Comparison of ENCODE assay signal across 1 cellular context in the genomic region with DNA sequence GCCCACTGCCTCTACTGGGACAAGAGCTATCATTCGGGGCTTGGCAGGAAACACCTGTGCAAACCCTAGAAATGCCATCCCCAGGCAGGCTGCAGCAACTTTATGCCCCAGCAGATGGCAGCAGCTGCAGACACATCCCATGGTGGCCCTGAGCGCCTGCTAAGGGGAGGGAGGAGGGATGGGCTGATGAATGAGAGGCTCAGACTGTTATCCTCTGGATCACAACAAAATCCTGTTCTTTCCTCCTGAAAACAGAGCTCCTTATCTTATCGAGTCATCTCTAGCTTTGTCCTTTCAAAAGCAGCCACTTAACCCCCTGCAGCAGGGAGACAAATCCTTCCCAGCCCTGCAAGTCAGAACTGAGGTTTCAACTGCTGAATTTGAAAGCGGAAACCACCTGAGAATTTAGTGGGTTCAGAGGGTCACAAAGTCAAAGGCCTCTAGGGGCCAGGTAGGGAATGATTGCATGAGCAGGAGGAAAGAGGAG.
TF ChIP-seq lines count a peak whose summit lies in the region.

No MANE protein-coding gene starts in this region.

TF ChIP-seq in K562, 482 proteins besides CTCF, POLR2A, EP300 and RAD21 (continued from another document and continues in another):
- TF ChIP-seq, protein P1, sequence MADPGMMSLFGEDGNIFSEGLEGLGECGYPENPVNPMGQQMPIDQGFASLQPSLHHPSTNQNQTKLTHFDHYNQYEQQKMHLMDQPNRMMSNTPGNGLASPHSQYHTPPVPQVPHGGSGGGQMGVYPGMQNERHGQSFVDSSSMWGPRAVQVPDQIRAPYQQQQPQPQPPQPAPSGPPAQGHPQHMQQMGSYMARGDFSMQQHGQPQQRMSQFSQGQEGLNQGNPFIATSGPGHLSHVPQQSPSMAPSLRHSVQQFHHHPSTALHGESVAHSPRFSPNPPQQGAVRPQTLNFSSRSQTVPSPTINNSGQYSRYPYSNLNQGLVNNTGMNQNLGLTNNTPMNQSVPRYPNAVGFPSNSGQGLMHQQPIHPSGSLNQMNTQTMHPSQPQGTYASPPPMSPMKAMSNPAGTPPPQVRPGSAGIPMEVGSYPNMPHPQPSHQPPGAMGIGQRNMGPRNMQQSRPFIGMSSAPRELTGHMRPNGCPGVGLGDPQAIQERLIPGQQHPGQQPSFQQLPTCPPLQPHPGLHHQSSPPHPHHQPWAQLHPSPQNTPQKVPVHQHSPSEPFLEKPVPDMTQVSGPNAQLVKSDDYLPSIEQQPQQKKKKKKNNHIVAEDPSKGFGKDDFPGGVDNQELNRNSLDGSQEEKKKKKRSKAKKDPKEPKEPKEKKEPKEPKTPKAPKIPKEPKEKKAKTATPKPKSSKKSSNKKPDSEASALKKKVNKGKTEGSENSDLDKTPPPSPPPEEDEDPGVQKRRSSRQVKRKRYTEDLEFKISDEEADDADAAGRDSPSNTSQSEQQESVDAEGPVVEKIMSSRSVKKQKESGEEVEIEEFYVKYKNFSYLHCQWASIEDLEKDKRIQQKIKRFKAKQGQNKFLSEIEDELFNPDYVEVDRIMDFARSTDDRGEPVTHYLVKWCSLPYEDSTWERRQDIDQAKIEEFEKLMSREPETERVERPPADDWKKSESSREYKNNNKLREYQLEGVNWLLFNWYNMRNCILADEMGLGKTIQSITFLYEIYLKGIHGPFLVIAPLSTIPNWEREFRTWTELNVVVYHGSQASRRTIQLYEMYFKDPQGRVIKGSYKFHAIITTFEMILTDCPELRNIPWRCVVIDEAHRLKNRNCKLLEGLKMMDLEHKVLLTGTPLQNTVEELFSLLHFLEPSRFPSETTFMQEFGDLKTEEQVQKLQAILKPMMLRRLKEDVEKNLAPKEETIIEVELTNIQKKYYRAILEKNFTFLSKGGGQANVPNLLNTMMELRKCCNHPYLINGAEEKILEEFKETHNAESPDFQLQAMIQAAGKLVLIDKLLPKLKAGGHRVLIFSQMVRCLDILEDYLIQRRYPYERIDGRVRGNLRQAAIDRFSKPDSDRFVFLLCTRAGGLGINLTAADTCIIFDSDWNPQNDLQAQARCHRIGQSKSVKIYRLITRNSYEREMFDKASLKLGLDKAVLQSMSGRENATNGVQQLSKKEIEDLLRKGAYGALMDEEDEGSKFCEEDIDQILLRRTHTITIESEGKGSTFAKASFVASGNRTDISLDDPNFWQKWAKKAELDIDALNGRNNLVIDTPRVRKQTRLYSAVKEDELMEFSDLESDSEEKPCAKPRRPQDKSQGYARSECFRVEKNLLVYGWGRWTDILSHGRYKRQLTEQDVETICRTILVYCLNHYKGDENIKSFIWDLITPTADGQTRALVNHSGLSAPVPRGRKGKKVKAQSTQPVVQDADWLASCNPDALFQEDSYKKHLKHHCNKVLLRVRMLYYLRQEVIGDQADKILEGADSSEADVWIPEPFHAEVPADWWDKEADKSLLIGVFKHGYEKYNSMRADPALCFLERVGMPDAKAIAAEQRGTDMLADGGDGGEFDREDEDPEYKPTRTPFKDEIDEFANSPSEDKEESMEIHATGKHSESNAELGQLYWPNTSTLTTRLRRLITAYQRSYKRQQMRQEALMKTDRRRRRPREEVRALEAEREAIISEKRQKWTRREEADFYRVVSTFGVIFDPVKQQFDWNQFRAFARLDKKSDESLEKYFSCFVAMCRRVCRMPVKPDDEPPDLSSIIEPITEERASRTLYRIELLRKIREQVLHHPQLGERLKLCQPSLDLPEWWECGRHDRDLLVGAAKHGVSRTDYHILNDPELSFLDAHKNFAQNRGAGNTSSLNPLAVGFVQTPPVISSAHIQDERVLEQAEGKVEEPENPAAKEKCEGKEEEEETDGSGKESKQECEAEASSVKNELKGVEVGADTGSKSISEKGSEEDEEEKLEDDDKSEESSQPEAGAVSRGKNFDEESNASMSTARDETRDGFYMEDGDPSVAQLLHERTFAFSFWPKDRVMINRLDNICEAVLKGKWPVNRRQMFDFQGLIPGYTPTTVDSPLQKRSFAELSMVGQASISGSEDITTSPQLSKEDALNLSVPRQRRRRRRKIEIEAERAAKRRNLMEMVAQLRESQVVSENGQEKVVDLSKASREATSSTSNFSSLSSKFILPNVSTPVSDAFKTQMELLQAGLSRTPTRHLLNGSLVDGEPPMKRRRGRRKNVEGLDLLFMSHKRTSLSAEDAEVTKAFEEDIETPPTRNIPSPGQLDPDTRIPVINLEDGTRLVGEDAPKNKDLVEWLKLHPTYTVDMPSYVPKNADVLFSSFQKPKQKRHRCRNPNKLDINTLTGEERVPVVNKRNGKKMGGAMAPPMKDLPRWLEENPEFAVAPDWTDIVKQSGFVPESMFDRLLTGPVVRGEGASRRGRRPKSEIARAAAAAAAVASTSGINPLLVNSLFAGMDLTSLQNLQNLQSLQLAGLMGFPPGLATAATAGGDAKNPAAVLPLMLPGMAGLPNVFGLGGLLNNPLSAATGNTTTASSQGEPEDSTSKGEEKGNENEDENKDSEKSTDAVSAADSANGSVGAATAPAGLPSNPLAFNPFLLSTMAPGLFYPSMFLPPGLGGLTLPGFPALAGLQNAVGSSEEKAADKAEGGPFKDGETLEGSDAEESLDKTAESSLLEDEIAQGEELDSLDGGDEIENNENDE (IDR thresholded peaks at IDR 0.05; ENCODE audit: low read depth, low read length), result no peak
- TF ChIP-seq CCAR2 (IDR thresholded peaks at IDR 0.05; ENCODE audit: low read depth, low read length) (no peak), ADNP (tag; IDR thresholded peaks at IDR 0.05) (no peak), MED1 (CRISPR knock-in tag; IDR thresholded peaks at IDR 0.05; ENCODE audit: borderline replicate concordance) (no peak), SAP30 (IDR thresholded peaks at IDR 0.05; ENCODE audit: borderline replicate concordance, insufficient read depth, low read depth, low read length, poor library complexity, severe bottlenecking) (no peak), MECOM (CRISPR knock-in tag; IDR thresholded peaks at IDR 0.05) (no peak), SLC30A9 (CRISPR knock-in tag; IDR thresholded peaks at IDR 0.05) (no peak), ZNF384 (IDR thresholded peaks at IDR 0.05; ENCODE audit: low read depth, low read length) (no peak), ZKSCAN1 (IDR thresholded peaks at IDR 0.05; ENCODE audit: low read depth, low read length) (no peak), TEAD4 (IDR thresholded peaks at IDR 0.05; ENCODE audit: low read length) (no peak), TEAD4 (CRISPR knock-in tag; IDR thresholded peaks at IDR 0.05; ENCODE audit: borderline replicate concordance) (no peak), TAF7 (tag; IDR thresholded peaks at IDR 0.05) (no peak), ZNF77 (CRISPR knock-in tag; IDR thresholded peaks at IDR 0.05) (no peak), BRD4 (IDR thresholded peaks at IDR 0.05) (no peak), ZNF76 (CRISPR knock-in tag; IDR thresholded peaks at IDR 0.05; ENCODE audit: borderline replicate concordance) (no peak), RCOR1 (IDR thresholded peaks at IDR 0.05; ENCODE audit: borderline replicate concordance in 1 of 2, low read depth in 2 of 2, low read length in 2 of 2) (peak in 1 of 2 experiments; percentile 81; a peak in 2 of 4 replicates), CC2D1A (IDR thresholded peaks at IDR 0.05) (0 out of 2 replicates have a peak, but pooled peaks have one; percentile 38), GATA2 (CRISPR knock-in tag; IDR thresholded peaks at IDR 0.05) (no peak), XRCC3 (IDR thresholded peaks at IDR 0.05) (no peak), DACH1 (IDR thresholded peaks at IDR 0.05; ENCODE audit: partially characterized antibody) (no peak), CTBP1 (IDR thresholded peaks at IDR 0.05; ENCODE audit: borderline replicate concordance) (peak; percentile 87), ZNF175 (CRISPR knock-in tag; IDR thresholded peaks at IDR 0.05; ENCODE audit: low read depth) (no peak), SAFB (IDR thresholded peaks at IDR 0.05; ENCODE audit: borderline replicate concordance, low read depth, low read length) (no peak), ZNF263 (CRISPR knock-in tag; IDR thresholded peaks at IDR 0.05; ENCODE audit: borderline replicate concordance) (peak; percentile 93), KAT7 (CRISPR knock-in tag; IDR thresholded peaks at IDR 0.05; ENCODE audit: borderline replicate concordance) (no peak), BCOR (IDR thresholded peaks at IDR 0.05) (no peak), FOXA3 (CRISPR knock-in tag; conservative IDR thresholded peaks at IDR 0.05 in 1 of 2, IDR thresholded peaks at IDR 0.05 in 1 of 2) (no peak), ZNF3 (CRISPR knock-in tag; IDR thresholded peaks at IDR 0.05) (no peak), ZNF75A (CRISPR knock-in tag; IDR thresholded peaks at IDR 0.05) (no peak), SOX6 (IDR thresholded peaks at IDR 0.05) (peak; percentile 88), SMARCA5 (IDR thresholded peaks at IDR 0.05) (no peak), PRDM10 (IDR thresholded peaks at IDR 0.05; ENCODE audit: partially characterized antibody) (no peak), MTA1 (IDR thresholded peaks at IDR 0.05; ENCODE audit: borderline replicate concordance) (peak; percentile 18; the same call in 1 of the 2 replicates), TCF7L2 (IDR thresholded peaks at IDR 0.05; ENCODE audit: low read depth, low read length) (no peak), SMC3 (conservative IDR thresholded peaks at IDR 0.05; ENCODE audit: insufficient read depth, low read depth, low read length) (peak; percentile 89), BACH1 (tag; IDR thresholded peaks at IDR 0.05) (no peak), RFX1 (IDR thresholded peaks at IDR 0.05) (no peak), TBP (optimal IDR thresholded peaks at IDR 0.05; ENCODE audit: low read depth, low read length) (no peak), TFAM (CRISPR knock-in tag; conservative IDR thresholded peaks at IDR 0.05) (no peak), NR2C1 (IDR thresholded peaks at IDR 0.05) (no peak), NR2C1 (tag; IDR thresholded peaks at IDR 0.05) (no peak), XRCC5 (IDR thresholded peaks at IDR 0.05; ENCODE audit: low read depth, low read length) (0 out of 2 replicates have a peak, but pooled peaks have one; percentile 31), L3MBTL2 (IDR thresholded peaks at IDR 0.05) (0 out of 2 replicates have a peak, but pooled peaks have one; percentile 11), ZNF184 (CRISPR knock-in tag; IDR thresholded peaks at IDR 0.05) (no peak), NR2F6 (CRISPR knock-in tag; IDR thresholded peaks at IDR 0.05) (no peak), VEZF1 (CRISPR knock-in tag; IDR thresholded peaks at IDR 0.05) (peak; percentile 80)
- TF ChIP-seq, protein P2, sequence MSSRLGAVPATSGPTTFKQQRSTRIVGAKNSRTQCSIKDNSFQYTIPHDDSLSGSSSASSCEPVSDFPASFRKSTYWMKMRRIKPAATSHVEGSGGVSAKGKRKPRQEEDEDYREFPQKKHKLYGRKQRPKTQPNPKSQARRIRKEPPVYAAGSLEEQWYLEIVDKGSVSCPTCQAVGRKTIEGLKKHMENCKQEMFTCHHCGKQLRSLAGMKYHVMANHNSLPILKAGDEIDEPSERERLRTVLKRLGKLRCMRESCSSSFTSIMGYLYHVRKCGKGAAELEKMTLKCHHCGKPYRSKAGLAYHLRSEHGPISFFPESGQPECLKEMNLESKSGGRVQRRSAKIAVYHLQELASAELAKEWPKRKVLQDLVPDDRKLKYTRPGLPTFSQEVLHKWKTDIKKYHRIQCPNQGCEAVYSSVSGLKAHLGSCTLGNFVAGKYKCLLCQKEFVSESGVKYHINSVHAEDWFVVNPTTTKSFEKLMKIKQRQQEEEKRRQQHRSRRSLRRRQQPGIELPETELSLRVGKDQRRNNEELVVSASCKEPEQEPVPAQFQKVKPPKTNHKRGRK (tag; IDR thresholded peaks at IDR 0.05), result no peak
- TF ChIP-seq, protein P3, sequence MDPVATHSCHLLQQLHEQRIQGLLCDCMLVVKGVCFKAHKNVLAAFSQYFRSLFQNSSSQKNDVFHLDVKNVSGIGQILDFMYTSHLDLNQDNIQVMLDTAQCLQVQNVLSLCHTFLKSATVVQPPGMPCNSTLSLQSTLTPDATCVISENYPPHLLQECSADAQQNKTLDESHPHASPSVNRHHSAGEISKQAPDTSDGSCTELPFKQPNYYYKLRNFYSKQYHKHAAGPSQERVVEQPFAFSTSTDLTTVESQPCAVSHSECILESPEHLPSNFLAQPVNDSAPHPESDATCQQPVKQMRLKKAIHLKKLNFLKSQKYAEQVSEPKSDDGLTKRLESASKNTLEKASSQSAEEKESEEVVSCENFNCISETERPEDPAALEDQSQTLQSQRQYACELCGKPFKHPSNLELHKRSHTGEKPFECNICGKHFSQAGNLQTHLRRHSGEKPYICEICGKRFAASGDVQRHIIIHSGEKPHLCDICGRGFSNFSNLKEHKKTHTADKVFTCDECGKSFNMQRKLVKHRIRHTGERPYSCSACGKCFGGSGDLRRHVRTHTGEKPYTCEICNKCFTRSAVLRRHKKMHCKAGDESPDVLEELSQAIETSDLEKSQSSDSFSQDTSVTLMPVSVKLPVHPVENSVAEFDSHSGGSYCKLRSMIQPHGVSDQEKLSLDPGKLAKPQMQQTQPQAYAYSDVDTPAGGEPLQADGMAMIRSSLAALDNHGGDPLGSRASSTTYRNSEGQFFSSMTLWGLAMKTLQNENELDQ (CRISPR knock-in tag; IDR thresholded peaks at IDR 0.05; ENCODE audit: borderline replicate concordance), result no peak
